17 cellular contexts compared by ENCODE assay signal in genomic region chr3:186671051-186671450, GRCh38. TPM values are rescaled to one million over a fixed set of nuclear protein-coding genes. Genes with fewer than 3 reads are reported as not detected.
DNase-seq lines count a peak whose midpoint lies in the region; ATAC-seq and TF ChIP-seq lines count a peak whose summit lies in the region.
"Had no signal": no experiment of that assay in that cellular context is flagged by ENCODE, and none has a peak within 500 bp of the region (broad histone marks: within the 10 kb centered on the region; RNA-seq: fewer than 3 reads in every experiment).

No MANE protein-coding gene starts in this region.

- H3K14ac ChIP-seq in H9 (ENCODE audit: insufficient read depth, low read length) = no peak overlapping the region

- no peak overlapping the region for H3K27ac ChIP-seq in H9 (ENCODE audit: insufficient read length, low read depth, low read length)
- H3K27ac ChIP-seq: A549; BLaER1 treated with 17β-estradiol and CSF1 and Interleukin-3, amounts not matched to agents 10 nM and 100 nM; C4-2B had no signal

- H2BK20ac ChIP-seq in H9 (ENCODE audit: low read depth, low read length, poor library complexity, severe bottlenecking) = peak overlapping the region; percentile 26

- H4K91ac ChIP-seq in H9 (ENCODE audit: insufficient read length, low read depth, low read length) = no peak overlapping the region

- CTCF ChIA-PET in WTC11 (lab: Charles Lee) = no interaction called here

- H4K5ac ChIP-seq in H9 (ENCODE audit: insufficient read length, low read depth, low read length) = no peak overlapping the region

- H3K4me1 Mint-ChIP-seq in H9 = peaks cover 0 to 12% of the 10 kb centered on the region in 2 experiments; a peak in 2 of 4 replicates
- peaks cover 7% of the 10 kb centered on the region for H3K4me1 Mint-ChIP-seq in WTC11
- H3K4me1 Mint-ChIP-seq in mesothelial cell of epicardium = no peaks in the 10 kb centered on the region
- H3K4me1 Mint-ChIP-seq: B cell had no signal

- H2BK120ac ChIP-seq in H9 (ENCODE audit: low read depth, low read length, poor library complexity, severe bottlenecking) = no peak overlapping the region

- ATAC-seq in WTC11 (no peak), GM21528 (IDR thresholded peaks at IDR 0.05; ENCODE audit: low FRiP score, unreplicated experiment) (no peak)
- ATAC-seq: A549; CD8-positive, alpha-beta T cell had no signal

- H3K23me2 ChIP-seq in H9 (ENCODE audit: insufficient read length, low read depth, low read length, poor library complexity, severe bottlenecking) = no peaks in the 10 kb centered on the region

- H3K18ac ChIP-seq in H9 (ENCODE audit: insufficient read length, low read depth, low read length) = no peak overlapping the region

- no peaks in the 10 kb centered on the region for H3K79me2 ChIP-seq in H9 (ENCODE audit: insufficient read depth, low read length)

- H2BK5ac ChIP-seq in H9 (ENCODE audit: insufficient read length, low read length) = no peak overlapping the region

- no peak overlapping the region for H3K9ac ChIP-seq in H9 (ENCODE audit: extremely low read depth, insufficient read length, low read length)
- H3K9ac ChIP-seq: BLaER1 treated with 17β-estradiol and CSF1 and Interleukin-3, amounts not matched to agents 10 nM and 100 nM had no signal

- H3K4me3 Mint-ChIP-seq in H9 = no peak overlapping the region
- H3K4me3 Mint-ChIP-seq in WTC11 = no peak overlapping the region
- H3K4me3 Mint-ChIP-seq in mesothelial cell of epicardium = no peak overlapping the region
- H3K4me3 Mint-ChIP-seq: B cell; CD4-positive, alpha-beta T cell; CD8-positive, alpha-beta T cell had no signal

- H3K27me3 Mint-ChIP-seq in H9 (ENCODE audit: low read depth) (peaks cover 13% of the 10 kb centered on the region), WTC11 (ENCODE audit: low read depth) (peaks cover 6% of the 10 kb centered on the region), mesothelial cell of epicardium (ENCODE audit: low read depth) (peaks cover 36% of the 10 kb centered on the region)

- H3K4me2 ChIP-seq in H9 (ENCODE audit: insufficient read depth, insufficient read length, low read length) = no peak overlapping the region
- H3K4me2 ChIP-seq: A549; BLaER1 treated with 17β-estradiol and CSF1 and Interleukin-3, amounts not matched to agents 10 nM and 100 nM had no signal

- H3K27me3 ChIP-seq in H9 (ENCODE audit: insufficient read depth, low read length) = no peaks in the 10 kb centered on the region
- H3K27me3 ChIP-seq: BLaER1 treated with 17β-estradiol and CSF1 and Interleukin-3, amounts not matched to agents 10 nM and 100 nM had no signal

- H3K23ac ChIP-seq in H9 (ENCODE audit: insufficient read length, low read depth, low read length) = no peak overlapping the region

- H4K8ac ChIP-seq in H9 (replicated peaks; ENCODE audit: insufficient read length, low read depth, low read length) = no peak overlapping the region

- H3K36me3 Mint-ChIP-seq in H9 (ENCODE audit: insufficient read depth in 1 of 3, low read depth in 3 of 3) (no peaks in the 10 kb centered on the region), WTC11 (no peaks in the 10 kb centered on the region), mesothelial cell of epicardium (no peaks in the 10 kb centered on the region)
- H3K36me3 Mint-ChIP-seq: CD8-positive, alpha-beta T cell had no signal

- no CpG with 5 or more reads among the region's 3 CpGs for WGBS in H9 (ENCODE audit: extremely low coverage, insufficient read length, low lambda C conversion rate)

- no peak overlapping the region for H2AFZ ChIP-seq in H9 (ENCODE audit: low read length)

- no peak overlapping the region for H3K27ac Mint-ChIP-seq in H9
- H3K27ac Mint-ChIP-seq in WTC11 = no peak overlapping the region
- no peak overlapping the region for H3K27ac Mint-ChIP-seq in mesothelial cell of epicardium
- H3K27ac Mint-ChIP-seq: B cell; CD4-positive, alpha-beta T cell; CD8-positive, alpha-beta T cell had no signal

- no peaks in the 10 kb centered on the region for H4K20me1 ChIP-seq in H9 (ENCODE audit: control insufficient read depth, insufficient read depth, insufficient read length)
- H4K20me1 ChIP-seq: BLaER1 treated with 17β-estradiol and CSF1 and Interleukin-3, amounts not matched to agents 10 nM and 100 nM had no signal

- H3K4me1 ChIP-seq in H9 (ENCODE audit: insufficient read depth, low read length) = no peaks in the 10 kb centered on the region
- H3K4me1 ChIP-seq: BLaER1 treated with 17β-estradiol and CSF1 and Interleukin-3, amounts not matched to agents 10 nM and 100 nM had no signal

- no peak overlapping the region for H2BK15ac ChIP-seq in H9 (ENCODE audit: low read depth, low read length)

- H3K79me1 ChIP-seq in H9 (ENCODE audit: insufficient read depth, low read depth, low read length, poor library complexity, severe bottlenecking) = no peaks in the 10 kb centered on the region

- H2BK12ac ChIP-seq in H9 (ENCODE audit: insufficient read length, low read depth, low read length) = no peak overlapping the region

- no peak overlapping the region for H3T11ph ChIP-seq in H9 (ENCODE audit: low read length)

- H3K4ac ChIP-seq in H9 (ENCODE audit: low read depth, low read length) = no peak overlapping the region

- no peak for TF ChIP-seq CTCF in H9 (conservative IDR thresholded peaks at IDR 0.05)
- TF ChIP-seq CTCF in WTC11 (IDR thresholded peaks at IDR 0.05) = no peak
- TF ChIP-seq CTCF in mesothelial cell of epicardium (IDR thresholded peaks at IDR 0.05; ENCODE audit: unreplicated experiment) = no peak

- H3K56ac ChIP-seq in H9 (ENCODE audit: insufficient read length, low read depth, low read length) = no peak overlapping the region

- H3K9me3 Mint-ChIP-seq in H9 = no peaks in the 10 kb centered on the region
- no peaks in the 10 kb centered on the region for H3K9me3 Mint-ChIP-seq in WTC11
- no peaks in the 10 kb centered on the region for H3K9me3 Mint-ChIP-seq in mesothelial cell of epicardium
- H3K9me3 Mint-ChIP-seq: CD4-positive, alpha-beta T cell; CD8-positive, alpha-beta T cell had no signal

- DNase-seq in H9 (no peak), WTC11 (ENCODE audit: low spot score) (no peak), mesothelial cell of epicardium (ENCODE audit: low spot score in 2 of 2, unreplicated experiment in 2 of 2) (no peak), HUDEP-2 (lab: John Stamatoyannopoulos, UW; ENCODE audit: unreplicated experiment in 76 of 76) (no peak)
- DNase-seq: 8988T; AML-193; Caco-2; Calu3; CD4-positive, alpha-beta T cell; CD8-positive, alpha-beta T cell; DMS79 treated with DMSO at 0.1 percent for 48 hours; GF-D8 had no signal

- H2AK5ac ChIP-seq in H9 (ENCODE audit: insufficient read length, low read length) = no peak overlapping the region

- POLR2A ChIA-PET in WTC11 (lab: Charles Lee) = no interaction called here

- no peaks in the 10 kb centered on the region for H3K9me3 ChIP-seq in H9 (ENCODE audit: control insufficient read depth, low read depth, low read length)
- H3K9me3 ChIP-seq: A549; BLaER1 treated with 17β-estradiol and CSF1 and Interleukin-3, amounts not matched to agents 10 nM and 100 nM; Caco-2 had no signal

TF ChIP-seq in WTC11, 78 proteins besides CTCF, POLR2A, EP300 and RAD21:
- TF ChIP-seq HMGA2 (CRISPR knock-in tag; IDR thresholded peaks at IDR 0.05) (peak; percentile 93; the same call in 1 of the 2 replicates), CDX4 (CRISPR knock-in tag; IDR thresholded peaks at IDR 0.05; ENCODE audit: borderline replicate concordance) (no peak)

RNA-seq across cellular contexts. Expression of gene HRG, which starts 5.2 kb away (rescaled TPM):
- total RNA-seq in H9 (2021) (not detected in 2 replicates), WTC11 (2021) (0.11 to 0.24 TPM (median 0.11 TPM) in 3 replicates), mesothelial cell of epicardium (not detected in 3 replicates)
- total RNA-seq: B cell; Caco-2; CD4-positive, alpha-beta T cell; CD8-positive, alpha-beta T cell had no signal

RNA-seq across cellular contexts. Expression of gene FETUB, which starts 30.9 kb away (rescaled TPM):
- total RNA-seq in H9 (2021) = not detected in 2 replicates
- total RNA-seq in WTC11 (2021) = not detected in 3 replicates
- total RNA-seq in mesothelial cell of epicardium = not detected in 3 replicates
- total RNA-seq: B cell; Caco-2; Calu3; CD4-positive, alpha-beta T cell; CD8-positive, alpha-beta T cell had no signal

RNA-seq across cellular contexts. Expression of gene KNG1, which starts 46.1 kb away (rescaled TPM):
- total RNA-seq in H9 (2021) = not detected in 2 replicates
- 0.13 to 0.44 TPM (median 0.34 TPM) in 3 replicates for total RNA-seq in WTC11 (2021)
- not detected in 3 replicates for total RNA-seq in mesothelial cell of epicardium
- total RNA-seq: B cell; Calu3; CD4-positive, alpha-beta T cell; CD8-positive, alpha-beta T cell had no signal

RNA-seq across cellular contexts. Expression of gene AHSG, which starts 58.2 kb away (rescaled TPM):
- total RNA-seq in H9 (2021) (0.13 TPM in 1 of 2 replicates, not detected in the other), WTC11 (2021) (1.5 to 1.9 TPM (median 1.8 TPM) in 3 replicates), mesothelial cell of epicardium (0.14 TPM in 1 of 3 replicates, not detected in the others)
- total RNA-seq: B cell; CD4-positive, alpha-beta T cell; CD8-positive, alpha-beta T cell had no signal
